ENCODE assay signal across 16 cellular contexts in the genomic region with DNA sequence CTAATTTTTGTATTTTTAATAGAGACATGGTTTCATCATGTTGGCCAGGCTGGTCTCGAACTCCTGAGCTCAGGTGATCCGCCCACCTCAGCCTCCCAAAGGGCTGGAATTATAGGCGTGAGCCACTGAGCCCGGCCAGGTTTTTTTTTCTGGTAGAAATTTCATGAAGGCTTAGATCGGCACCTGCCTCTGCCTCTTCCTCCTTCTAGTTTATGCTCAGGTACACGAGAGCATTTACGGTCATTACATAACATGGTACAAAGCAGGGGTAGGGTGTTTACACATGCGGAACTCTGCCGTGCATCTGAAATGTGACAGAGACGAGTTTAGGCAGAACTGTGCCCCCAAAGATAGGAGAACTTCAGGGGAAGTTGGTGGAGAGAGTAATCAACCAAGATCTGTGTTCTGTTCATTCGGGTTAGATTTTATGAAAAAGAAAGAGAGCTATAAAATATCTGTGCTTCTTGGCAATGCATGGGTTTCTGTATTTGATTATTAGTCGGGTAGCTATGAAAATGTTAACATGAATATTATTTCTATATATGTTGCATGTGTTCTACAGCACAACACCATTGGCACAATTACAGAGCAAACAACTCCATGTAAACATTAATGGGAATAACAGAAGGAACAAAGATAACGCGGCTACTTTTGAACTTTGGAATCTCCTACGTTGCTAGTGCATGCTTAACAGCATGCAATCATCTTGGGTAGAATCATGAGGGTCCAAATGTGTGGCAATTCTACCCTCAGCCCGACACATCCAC. TPM values are rescaled to one million over a fixed set of nuclear protein-coding genes. Genes with fewer than 3 reads are reported as not detected.
DNase-seq lines count a peak whose midpoint lies in the region; ATAC-seq and TF ChIP-seq lines count a peak whose summit lies in the region.
"Had no signal": no experiment of that assay in that cellular context is flagged by ENCODE, and none has a peak within 500 bp of the region (broad histone marks: within the 10 kb centered on the region; RNA-seq: fewer than 3 reads in every experiment).

No MANE protein-coding gene starts in this region.

- H3K4me3 ChIP-seq in liver (ENCODE audit: low read depth in 1 of 3, low read length in 3 of 3): peak overlapping the region in 2 of 3 donors; percentile 21 to 77
- peak overlapping the region in 2 of 4 donors; percentile 22 to 24 for H3K4me3 ChIP-seq in stomach
- H3K4me3 ChIP-seq: SK-N-MC had no signal

- H3K27me3 ChIP-seq in liver (ENCODE audit: control insufficient read depth in 4 of 4, insufficient read depth in 4 of 4, low read length in 3 of 4) (no peaks in the 10 kb centered on the region), stomach (no peaks in the 10 kb centered on the region)

- H3K27ac ChIP-seq in VCaP: peak overlapping the region; percentile 70
- H3K27ac ChIP-seq in liver (ENCODE audit: low read depth in 1 of 2, low read length in 2 of 2): peak overlapping the region in 1 of 2 donors; percentile 59
- peak overlapping the region in 3 of 5 donors; percentile 19 to 62 (median 30) for H3K27ac ChIP-seq in stomach
- H3K27ac ChIP-seq: SK-N-MC had no signal

- ATAC-seq in HG03378 (IDR thresholded peaks at IDR 0.05; ENCODE audit: unreplicated experiment): no peak

- no peak for TF ChIP-seq CTCF in VCaP (conservative IDR thresholded peaks at IDR 0.05)
- TF ChIP-seq CTCF in liver (IDR thresholded peaks at IDR 0.05; ENCODE audit: low read depth, low read length, missing input control): no peak
- TF ChIP-seq CTCF in stomach (IDR thresholded peaks at IDR 0.05): no peak

- WGBS in liver: 30% methylated on average over 16 of the region's 16 CpGs
- 29 to 66% (median 45%) methylated on average over 16 of the region's 16 CpGs for WGBS in stomach, 5 donors

- H3K36me3 ChIP-seq in liver (ENCODE audit: control insufficient read depth in 4 of 4, insufficient read depth in 3 of 4, low read depth in 1 of 4, low read length in 3 of 4) (no peaks in the 10 kb centered on the region), stomach (no peaks in the 10 kb centered on the region)

- no peak for TF ChIP-seq POLR2A in stomach (IDR thresholded peaks at IDR 0.05)

- H3K9me3 ChIP-seq in liver (ENCODE audit: control insufficient read depth in 4 of 4, low read length in 3 of 4) (no peaks in the 10 kb centered on the region), stomach (no peaks in the 10 kb centered on the region)

- peak; percentile 24 for DNase-seq in DMS53 treated with DMSO at 0.1 percent for 48 hours (lab: John Stamatoyannopoulos, UW; ENCODE audit: unreplicated experiment)
- no peak for DNase-seq in stomach
- DNase-seq in inferior parietal cortex (ENCODE audit: extremely low spot score): no peak
- DNase-seq in NCI-H524 (lab: John Stamatoyannopoulos, UW): no peak
- DNase-seq: CD4-positive, alpha-beta T cell; EL; H7; Kasumi-1; MV-4-11; NCI-H1417 treated with DMSO at 0.1 percent for 48 hours; NCI-H2029; NCI-H2171 treated with DMSO at 0.1 percent for 48 hours had no signal

- peaks cover 0 to 3% (median 1%) of the 10 kb centered on the region in 4 donors for H3K4me1 ChIP-seq in liver (ENCODE audit: control insufficient read depth in 4 of 4, insufficient read depth in 4 of 4, low read length in 3 of 4)
- H3K4me1 ChIP-seq in stomach: peaks cover 0 to 4% (median 2%) of the 10 kb centered on the region in 4 donors

- no peak for TF ChIP-seq EP300 in stomach (IDR thresholded peaks at IDR 0.05)

- TF ChIP-seq RAD21 in liver (IDR thresholded peaks at IDR 0.05): no peak

- peak overlapping the region in 1 of 2 donors; percentile 71 for H3K9ac ChIP-seq in liver (ENCODE audit: low read depth in 1 of 2, low read length in 2 of 2)

- intact Hi-C loops in stomach (cut with DNase I; ENCODE audit: low total_unique reads): no loop called here

TF ChIP-seq in liver, 16 proteins besides CTCF, POLR2A, EP300 and RAD21:
- TF ChIP-seq TAF1 (conservative IDR thresholded peaks at IDR 0.05) (no peak), SP1 (IDR thresholded peaks at IDR 0.05) (no peak), RXRA (IDR thresholded peaks at IDR 0.05) (no peak), HNF4G (IDR thresholded peaks at IDR 0.05) (no peak), HNF4A (conservative IDR thresholded peaks at IDR 0.05) (peak; percentile 67 to 71), JUND (IDR thresholded peaks at IDR 0.05) (peak in 1 of 2 donors; percentile 14), FOXA1 (IDR thresholded peaks at IDR 0.05) (no peak)
- TF ChIP-seq, protein P1, sequence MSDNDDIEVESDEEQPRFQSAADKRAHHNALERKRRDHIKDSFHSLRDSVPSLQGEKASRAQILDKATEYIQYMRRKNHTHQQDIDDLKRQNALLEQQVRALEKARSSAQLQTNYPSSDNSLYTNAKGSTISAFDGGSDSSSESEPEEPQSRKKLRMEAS (IDR thresholded peaks at IDR 0.05): peak; percentile 8
- TF ChIP-seq, protein P2, sequence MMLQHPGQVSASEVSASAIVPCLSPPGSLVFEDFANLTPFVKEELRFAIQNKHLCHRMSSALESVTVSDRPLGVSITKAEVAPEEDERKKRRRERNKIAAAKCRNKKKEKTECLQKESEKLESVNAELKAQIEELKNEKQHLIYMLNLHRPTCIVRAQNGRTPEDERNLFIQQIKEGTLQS (IDR thresholded peaks at IDR 0.05): no peak

RNA-seq across cellular contexts. Expression of gene MAP2K6, which starts 23.6 kb away (rescaled TPM):
- total RNA-seq in liver (1 to 10 TPM; 2.0 to 5.4 TPM), stomach (10 to 100 TPM in 3 of 5 donors, 1 to 10 TPM in 1, not detected in 1; 1.0 to 25.5 (median 12.0) TPM)
- polyA plus RNA-seq in liver (1 to 10 TPM in 1 of 2 donors, under 1 TPM in 1; 0.31 to 3.2 TPM), stomach (1 to 10 TPM; 1.2 to 4.6 (median 4.1) TPM)
